In genomic region chr9:112700080-112700479, GRCh38 we compare ENCODE assay signal across 20 cellular contexts. TPM values are rescaled to one million over a fixed set of nuclear protein-coding genes. Genes with fewer than 3 reads are reported as not detected.
A peak's percentile ranks its signal among the peaks of the same experiment; 100 is the strongest.
DNase-seq lines count a peak whose midpoint lies in the region; ATAC-seq and TF ChIP-seq lines count a peak whose summit lies in the region.
"Had no signal": no experiment of that assay in that cellular context is flagged by ENCODE, and none has a peak within 500 bp of the region (broad histone marks: within the 10 kb centered on the region; RNA-seq: fewer than 3 reads in every experiment).

No MANE protein-coding gene starts in this region.

- no peak overlapping the region for H3K27ac ChIP-seq in brain microvascular endothelial cell
- H3K27ac ChIP-seq in CD4-positive, alpha-beta T cell (ENCODE audit: low read depth, low read length), result no peak overlapping the region
- H3K27ac ChIP-seq: C4-2B, Peyer's patch, SJCRH30 had no signal

- no peaks in the 10 kb centered on the region for H3K36me3 ChIP-seq in brain microvascular endothelial cell (replicated peaks)

- H3K4me3 ChIP-seq in brain microvascular endothelial cell (ENCODE audit: low read depth, low read length), result no peak overlapping the region
- H3K4me3 ChIP-seq: GM23338, HAP-1, Peyer's patch, SJCRH30 had no signal

- in situ Hi-C loops in brain microvascular endothelial cell (cut with HindIII; ENCODE audit: low pct_ligation_motif_present, low sequenced_read_pairs), result no loop called here

- H3K4me1 Mint-ChIP-seq in stimulated activated naive CD8-positive, alpha-beta T cell treated with anti-CD3 and anti-CD28 coated beads, Interleukin-15, amount 100 ng/mL, for 72 hours, result peaks cover 23% of the 10 kb centered on the region
- H3K4me1 Mint-ChIP-seq in activated naive CD8-positive, alpha-beta T cell treated with anti-CD3 and anti-CD28 coated beads for 36 hours, result peaks cover 24% of the 10 kb centered on the region
- peaks cover 16% of the 10 kb centered on the region for H3K4me1 Mint-ChIP-seq in CD4-positive, alpha-beta T cell (ENCODE audit: low read depth)
- H3K4me1 Mint-ChIP-seq: GM23338 had no signal

- H3K9me3 ChIP-seq in CD4-positive, alpha-beta T cell (ENCODE audit: control insufficient read depth, low read length), result no peaks in the 10 kb centered on the region
- H3K9me3 ChIP-seq: HAP-1, Peyer's patch, SJCRH30 had no signal

- intact Hi-C loops in CD4-positive, alpha-beta T cell (cut with DNase I, micrococcal nuclease), result no loop called here

- ATAC-seq in stimulated activated naive CD8-positive, alpha-beta T cell treated with anti-CD3 and anti-CD28 coated beads, Interleukin-15, amount 100 ng/mL, for 72 hours, result peak; percentile 49
- no peak for ATAC-seq in stimulated activated naive CD8-positive, alpha-beta T cell treated with anti-CD3 and anti-CD28 coated beads, Interleukin-15, Interleukin-2, amounts not matched to agents 100 U/mL and 50 U/mL, for 24 hours
- ATAC-seq in GM18870 (IDR thresholded peaks at IDR 0.05; ENCODE audit: unreplicated experiment), result no peak
- no peak for ATAC-seq in CD4-positive, alpha-beta T cell (ENCODE audit: poor library complexity)
- ATAC-seq: GM23338 had no signal

- no peaks in the 10 kb centered on the region for H3K27me3 Mint-ChIP-seq in stimulated activated naive CD8-positive, alpha-beta T cell treated with anti-CD3 and anti-CD28 coated beads, Interleukin-15, amount 100 ng/mL, for 72 hours
- no peaks in the 10 kb centered on the region for H3K27me3 Mint-ChIP-seq in activated naive CD8-positive, alpha-beta T cell treated with anti-CD3 and anti-CD28 coated beads for 36 hours
- no peaks in the 10 kb centered on the region for H3K27me3 Mint-ChIP-seq in CD4-positive, alpha-beta T cell

- POLR2A ChIA-PET in CD4-positive, alpha-beta T cell (lab: Charles Lee), result no interaction called here

- no peak overlapping the region for H3K4me3 Mint-ChIP-seq in stimulated activated naive CD8-positive, alpha-beta T cell treated with anti-CD3 and anti-CD28 coated beads, Interleukin-15, amount 100 ng/mL, for 72 hours
- H3K4me3 Mint-ChIP-seq in activated naive CD8-positive, alpha-beta T cell treated with anti-CD3 and anti-CD28 coated beads for 36 hours, result no peak overlapping the region
- no peak overlapping the region for H3K4me3 Mint-ChIP-seq in CD4-positive, alpha-beta T cell
- H3K4me3 Mint-ChIP-seq: GM23338 had no signal

- peaks cover 34% of the 10 kb centered on the region for H3K36me3 Mint-ChIP-seq in activated naive CD8-positive, alpha-beta T cell treated with anti-CD3 and anti-CD28 coated beads for 36 hours
- H3K36me3 Mint-ChIP-seq in CD4-positive, alpha-beta T cell (ENCODE audit: low read depth), result peaks cover 77% of the 10 kb centered on the region

- no peaks in the 10 kb centered on the region for H3K9me3 Mint-ChIP-seq in stimulated activated naive CD8-positive, alpha-beta T cell treated with anti-CD3 and anti-CD28 coated beads, Interleukin-15, amount 100 ng/mL, for 72 hours
- no peaks in the 10 kb centered on the region for H3K9me3 Mint-ChIP-seq in activated naive CD8-positive, alpha-beta T cell treated with anti-CD3 and anti-CD28 coated beads for 36 hours
- no peaks in the 10 kb centered on the region for H3K9me3 Mint-ChIP-seq in CD4-positive, alpha-beta T cell
- H3K9me3 Mint-ChIP-seq: GM23338 had no signal

- H3K27me3 ChIP-seq in brain microvascular endothelial cell (replicated peaks), result no peaks in the 10 kb centered on the region
- H3K27me3 ChIP-seq in CD4-positive, alpha-beta T cell (ENCODE audit: control insufficient read depth, insufficient read depth, low read length), result no peaks in the 10 kb centered on the region
- H3K27me3 ChIP-seq: Peyer's patch, SJCRH30 had no signal

- CTCF ChIA-PET in CD4-positive, alpha-beta T cell (lab: Charles Lee), result no interaction called here

- peak overlapping the region in 1 of 2 donors; percentile 40 for H3K27ac Mint-ChIP-seq in stimulated activated naive CD8-positive, alpha-beta T cell treated with anti-CD3 and anti-CD28 coated beads, Interleukin-15, amount 100 ng/mL, for 72 hours
- H3K27ac Mint-ChIP-seq in activated naive CD8-positive, alpha-beta T cell treated with anti-CD3 and anti-CD28 coated beads for 36 hours, result peak overlapping the region; percentile 29
- H3K27ac Mint-ChIP-seq in CD4-positive, alpha-beta T cell, result no peak overlapping the region
- H3K27ac Mint-ChIP-seq: GM23338 had no signal

- TF ChIP-seq CTCF in brain microvascular endothelial cell (IDR thresholded peaks at IDR 0.05; ENCODE audit: low read depth, low read length, missing control alignments), result no peak
- TF ChIP-seq CTCF in CD4-positive, alpha-beta T cell (IDR thresholded peaks at IDR 0.05), result no peak

- no peak for DNase-seq in stimulated activated naive CD8-positive, alpha-beta T cell treated with anti-CD3 and anti-CD28 coated beads, Interleukin-15, amount 100 ng/mL, for 72 hours
- no peak for DNase-seq in stimulated activated naive CD8-positive, alpha-beta T cell treated with anti-CD3 and anti-CD28 coated beads, Interleukin-15, Interleukin-2, amounts not matched to agents 100 U/mL and 50 U/mL, for 24 hours
- no peak for DNase-seq in activated naive CD8-positive, alpha-beta T cell treated with anti-CD3 and anti-CD28 coated beads for 36 hours
- DNase-seq in brain microvascular endothelial cell, result peak; percentile 38
- no peak for DNase-seq in GM19240 (ENCODE audit: insufficient read length, low spot score)
- no peak for DNase-seq in NCI-H82 treated with DMSO at 0.1 percent for 48 hours (lab: John Stamatoyannopoulos, UW; ENCODE audit: unreplicated experiment)
- no peak for DNase-seq in CD4-positive, alpha-beta T cell
- DNase-seq: GDM1, MV-4-11, NCI-H1105 treated with DMSO at 0.1 percent for 48 hours, NCI-H2029 treated with DMSO at 0.1 percent for 48 hours, NCI-H226, NCI-H510A treated with DMSO at 0.1 percent for 48 hours, NCI-H774, Peyer's patch, SJCRH30 had no signal

RNA-seq across cellular contexts. Expression of gene INIP, which starts 17.8 kb away (rescaled TPM):
- total RNA-seq in activated naive CD8-positive, alpha-beta T cell treated with anti-CD3 and anti-CD28 coated beads for 36 hours, result 10 to 100 TPM; 36.8 to 38.6 TPM
- total RNA-seq in CD4-positive, alpha-beta T cell, result 1 to 10 TPM; 7.8 to 9.1 TPM

RNA-seq across cellular contexts. Expression of gene SNX30, which starts 50.5 kb away (rescaled TPM):
- 1 to 10 TPM; 5.4 TPM for total RNA-seq in activated naive CD8-positive, alpha-beta T cell treated with anti-CD3 and anti-CD28 coated beads for 36 hours
- total RNA-seq in CD4-positive, alpha-beta T cell, result 1 to 10 TPM; 5.2 to 5.8 TPM
